ENCODE assay signal across 23 cellular contexts in genomic region chr1:229169399-229169798, GRCh38.
"Had no signal": no experiment of that assay in that cellular context is flagged by ENCODE, and none has a peak within 500 bp of the region (broad histone marks: within the 10 kb centered on the region; RNA-seq: fewer than 3 reads in every experiment).

No MANE protein-coding gene starts in this region.

- DNase-seq: activated CD8-positive, alpha-beta memory T cell treated with anti-CD3 and anti-CD28 coated beads, Interleukin-2, amount 50 U/mL, for 48 hours; activated naive CD4-positive, alpha-beta T cell treated with Interleukin-2 at 50 U/mL for 16 hours; activated naive CD8-positive, alpha-beta T cell treated with anti-CD3 and anti-CD28 coated beads, Interleukin-2, amount 10 ng/mL, durations not matched to agents 7 days and 5 days; activated T-cell treated with anti-CD3 and anti-CD28 coated beads, Interleukin-2, amount 50 U/mL, for 48 hours; amygdala; cerebellar nuclear complex; cortex of kidney; esophagus squamous epithelium; heart right ventricle; islet precursor cell; left cardiac atrium; nucleus accumbens; sigmoid colon; spleen; stimulated activated CD4-positive, alpha-beta T cell treated with anti-CD3 and anti-CD28 coated beads, Interleukin-4, amount 100 ng/mL, for 1 hour; stimulated activated naive CD4-positive, alpha-beta T cell; substantia nigra; T-helper 9 cell; tibial artery had no signal

- H3K4me1 Mint-ChIP-seq: activated naive CD8-positive, alpha-beta T cell treated with anti-CD3 and anti-CD28 coated beads, Interleukin-2, amount 10 ng/mL, durations not matched to agents 7 days and 5 days; memory B cell had no signal

- H3K27me3 ChIP-seq: esophagus squamous epithelium, sigmoid colon, tibial artery had no signal

- H3K36me3 ChIP-seq: esophagus squamous epithelium, heart right ventricle, sigmoid colon, spleen, tibial artery had no signal

- H3K36me3 Mint-ChIP-seq: activated naive CD8-positive, alpha-beta T cell treated with anti-CD3 and anti-CD28 coated beads, Interleukin-2, amount 10 ng/mL, durations not matched to agents 7 days and 5 days; memory B cell had no signal

- H3K4me3 Mint-ChIP-seq: activated naive CD8-positive, alpha-beta T cell treated with anti-CD3 and anti-CD28 coated beads, Interleukin-2, amount 10 ng/mL, durations not matched to agents 7 days and 5 days; endodermal cell; memory B cell; nephron; WTC11 had no signal

- H3K4me3 ChIP-seq: esophagus squamous epithelium, heart right ventricle, sigmoid colon, spleen, tibial artery had no signal

- H3K9me3 Mint-ChIP-seq: activated naive CD8-positive, alpha-beta T cell treated with anti-CD3 and anti-CD28 coated beads, Interleukin-2, amount 10 ng/mL, durations not matched to agents 7 days and 5 days; memory B cell; nephron had no signal

- ATAC-seq: heart right ventricle, WTC11 had no signal

- H3K27ac ChIP-seq: esophagus squamous epithelium, heart right ventricle, sigmoid colon, spleen, tibial artery had no signal

- H3K9me3 ChIP-seq: esophagus squamous epithelium, heart right ventricle, sigmoid colon, spleen, tibial artery had no signal
